Comparison of ENCODE assay signal across 8 cellular contexts in the genomic region with DNA sequence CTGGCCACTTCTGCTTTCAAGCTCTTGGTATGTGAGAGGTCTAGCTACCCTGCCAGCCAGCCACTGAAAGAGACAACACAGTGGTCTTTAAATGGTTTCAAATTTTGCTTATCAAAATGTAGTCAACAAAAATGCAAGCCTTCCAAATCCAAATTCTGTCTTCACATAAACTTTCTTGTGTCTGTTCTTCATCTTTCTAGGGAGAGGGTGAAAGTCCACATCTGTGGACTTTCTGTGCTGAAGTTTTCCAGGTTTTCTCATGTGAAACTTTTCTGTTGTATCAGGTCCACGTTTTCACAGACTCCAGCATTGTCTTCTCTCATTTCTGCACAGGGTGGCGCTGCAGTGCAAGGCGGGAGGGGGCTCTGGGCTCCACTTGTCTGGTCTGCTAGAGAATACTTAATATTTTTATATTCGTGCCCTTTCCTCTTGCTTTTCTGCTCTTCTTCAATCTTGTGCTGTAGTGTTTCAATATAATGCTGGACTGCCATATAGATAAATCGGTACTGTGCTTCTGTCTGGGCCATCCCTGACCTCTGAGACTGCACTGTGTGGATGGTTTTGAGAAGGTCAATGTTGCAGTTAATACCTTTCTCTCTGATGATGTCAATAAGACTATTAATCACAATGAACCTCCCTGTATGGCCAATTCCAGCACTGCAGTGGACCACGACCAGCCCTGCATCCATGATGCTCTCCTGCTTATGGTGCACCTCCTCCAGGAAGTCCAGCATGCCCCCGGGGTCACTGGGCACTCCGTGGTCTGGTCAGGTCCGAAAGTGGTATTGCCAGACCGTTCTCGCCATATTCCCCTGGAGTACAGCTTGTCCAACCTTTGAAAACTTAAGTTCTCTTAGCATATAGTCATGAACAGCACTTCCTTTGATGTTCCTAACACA.
DNase-seq lines count a peak whose midpoint lies in the region; ATAC-seq and TF ChIP-seq lines count a peak whose summit lies in the region.

No MANE protein-coding gene starts in this region.

- ATAC-seq in sciatic nerve (peak; percentile 46), HG03045 (IDR thresholded peaks at IDR 0.05; ENCODE audit: unreplicated experiment) (no peak)

- H3K27me3 Mint-ChIP-seq in activated naive CD4-positive, alpha-beta T cell treated with anti-CD3 and anti-CD28 coated beads, Interleukin-2, amount 10 ng/mL, durations not matched to agents 7 days and 5 days: peaks cover 4% of the 10 kb centered on the region

- peaks cover 57% of the 10 kb centered on the region for H3K4me1 Mint-ChIP-seq in activated naive CD4-positive, alpha-beta T cell treated with anti-CD3 and anti-CD28 coated beads, Interleukin-2, amount 10 ng/mL, durations not matched to agents 7 days and 5 days

- no peaks in the 10 kb centered on the region for H3K9me3 Mint-ChIP-seq in activated naive CD4-positive, alpha-beta T cell treated with anti-CD3 and anti-CD28 coated beads, Interleukin-2, amount 10 ng/mL, durations not matched to agents 7 days and 5 days

- H3K27ac Mint-ChIP-seq in activated naive CD4-positive, alpha-beta T cell treated with anti-CD3 and anti-CD28 coated beads, Interleukin-2, amount 10 ng/mL, durations not matched to agents 7 days and 5 days: no peak overlapping the region

- peaks cover 1% of the 10 kb centered on the region for H3K36me3 Mint-ChIP-seq in activated naive CD4-positive, alpha-beta T cell treated with anti-CD3 and anti-CD28 coated beads, Interleukin-2, amount 10 ng/mL, durations not matched to agents 7 days and 5 days

- intact Hi-C loops in cardiac septum (cut with DNase I) (loop anchor here (5.0 to 10.0 kb wide), 2 partner anchors 297 to 399 kb away; a partner anchor contains a TSS), sciatic nerve (cut with DNase I) (no loop called here)

- H3K4me3 Mint-ChIP-seq in activated naive CD4-positive, alpha-beta T cell treated with anti-CD3 and anti-CD28 coated beads, Interleukin-2, amount 10 ng/mL, durations not matched to agents 7 days and 5 days: no peak overlapping the region

- CTCF ChIA-PET in activated naive CD4-positive, alpha-beta T cell treated with anti-CD3 and anti-CD28 coated beads, Interleukin-2, amount 10 ng/mL, durations not matched to agents 7 days and 5 days (lab: Charles Lee): interaction anchor here (0.7 to 4.0 kb wide), 37 partner anchors 8 to 403 kb away, joined by 3 to 50 read pairs (median 5); a partner anchor contains a TSS

- peak; percentile 87 for TF ChIP-seq CTCF in GM12872 (IDR thresholded peaks at IDR 0.05; ENCODE audit: insufficient read depth, low read depth, low read length)

- DNase-seq in HT-29 (ENCODE audit: low spot score): peak; percentile 62
- DNase-seq in SKM-1 treated with dmso at 0.1 percent for 144 hours (lab: John Stamatoyannopoulos, UW; ENCODE audit: unreplicated experiment): peak; percentile 45
- peak; percentile 79 for DNase-seq in activated naive CD4-positive, alpha-beta T cell treated with anti-CD3 and anti-CD28 coated beads, Interleukin-2, amount 10 ng/mL, durations not matched to agents 7 days and 5 days
- DNase-seq in cardiac septum (ENCODE audit: low spot score): peak; percentile 82
- DNase-seq in sciatic nerve (ENCODE audit: low spot score): peak; percentile 82
- no peak for DNase-seq in NCI-H2029 treated with DMSO at 0.1 percent for 48 hours (lab: John Stamatoyannopoulos, UW)
